Comparison of ENCODE assay signal across 1 cellular context in genomic region chr1:42081475-42081874, GRCh38.
TF ChIP-seq lines count a peak whose summit lies in the region.

No MANE protein-coding gene starts in this region.

TF ChIP-seq in HepG2, 621 proteins besides CTCF, POLR2A, EP300 and RAD21 (continued from another document):
- TF ChIP-seq, protein P1, sequence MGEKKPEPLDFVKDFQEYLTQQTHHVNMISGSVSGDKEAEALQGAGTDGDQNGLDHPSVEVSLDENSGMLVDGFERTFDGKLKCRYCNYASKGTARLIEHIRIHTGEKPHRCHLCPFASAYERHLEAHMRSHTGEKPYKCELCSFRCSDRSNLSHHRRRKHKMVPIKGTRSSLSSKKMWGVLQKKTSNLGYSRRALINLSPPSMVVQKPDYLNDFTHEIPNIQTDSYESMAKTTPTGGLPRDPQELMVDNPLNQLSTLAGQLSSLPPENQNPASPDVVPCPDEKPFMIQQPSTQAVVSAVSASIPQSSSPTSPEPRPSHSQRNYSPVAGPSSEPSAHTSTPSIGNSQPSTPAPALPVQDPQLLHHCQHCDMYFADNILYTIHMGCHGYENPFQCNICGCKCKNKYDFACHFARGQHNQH (CRISPR knock-in tag; IDR thresholded peaks at IDR 0.05): no peak
- peak; percentile 80 for TF ChIP-seq HNF4A (CRISPR knock-in tag; IDR thresholded peaks at IDR 0.05)
- TF ChIP-seq ZNF512 (CRISPR knock-in tag; IDR thresholded peaks at IDR 0.05): no peak
- TF ChIP-seq ZSCAN21 (CRISPR knock-in tag; IDR thresholded peaks at IDR 0.05; ENCODE audit: borderline replicate concordance): 0 out of 2 replicates have a peak, but pooled peaks have one; percentile 26
- 0 out of 2 replicates have a peak, but pooled peaks have one; percentile 37 for TF ChIP-seq FOXO1 (CRISPR knock-in tag; IDR thresholded peaks at IDR 0.05)
- 0 out of 2 replicates have a peak, but pooled peaks have one; percentile 28 for TF ChIP-seq ZNF687 (CRISPR knock-in tag; IDR thresholded peaks at IDR 0.05)
- TF ChIP-seq TEAD3 (CRISPR knock-in tag; optimal IDR thresholded peaks at IDR 0.05; ENCODE audit: borderline replicate concordance): peak; percentile 79
- TF ChIP-seq, protein P2, sequence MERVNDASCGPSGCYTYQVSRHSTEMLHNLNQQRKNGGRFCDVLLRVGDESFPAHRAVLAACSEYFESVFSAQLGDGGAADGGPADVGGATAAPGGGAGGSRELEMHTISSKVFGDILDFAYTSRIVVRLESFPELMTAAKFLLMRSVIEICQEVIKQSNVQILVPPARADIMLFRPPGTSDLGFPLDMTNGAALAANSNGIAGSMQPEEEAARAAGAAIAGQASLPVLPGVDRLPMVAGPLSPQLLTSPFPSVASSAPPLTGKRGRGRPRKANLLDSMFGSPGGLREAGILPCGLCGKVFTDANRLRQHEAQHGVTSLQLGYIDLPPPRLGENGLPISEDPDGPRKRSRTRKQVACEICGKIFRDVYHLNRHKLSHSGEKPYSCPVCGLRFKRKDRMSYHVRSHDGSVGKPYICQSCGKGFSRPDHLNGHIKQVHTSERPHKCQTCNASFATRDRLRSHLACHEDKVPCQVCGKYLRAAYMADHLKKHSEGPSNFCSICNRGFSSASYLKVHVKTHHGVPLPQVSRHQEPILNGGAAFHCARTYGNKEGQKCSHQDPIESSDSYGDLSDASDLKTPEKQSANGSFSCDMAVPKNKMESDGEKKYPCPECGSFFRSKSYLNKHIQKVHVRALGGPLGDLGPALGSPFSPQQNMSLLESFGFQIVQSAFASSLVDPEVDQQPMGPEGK (CRISPR knock-in tag; IDR thresholded peaks at IDR 0.05): 0 out of 2 replicates have a peak, but pooled peaks have one; percentile 36
- TF ChIP-seq ZFX (CRISPR knock-in tag; IDR thresholded peaks at IDR 0.05; ENCODE audit: low read depth): peak; percentile 36; the same call in 1 of the 2 replicates
